In the genomic region with DNA sequence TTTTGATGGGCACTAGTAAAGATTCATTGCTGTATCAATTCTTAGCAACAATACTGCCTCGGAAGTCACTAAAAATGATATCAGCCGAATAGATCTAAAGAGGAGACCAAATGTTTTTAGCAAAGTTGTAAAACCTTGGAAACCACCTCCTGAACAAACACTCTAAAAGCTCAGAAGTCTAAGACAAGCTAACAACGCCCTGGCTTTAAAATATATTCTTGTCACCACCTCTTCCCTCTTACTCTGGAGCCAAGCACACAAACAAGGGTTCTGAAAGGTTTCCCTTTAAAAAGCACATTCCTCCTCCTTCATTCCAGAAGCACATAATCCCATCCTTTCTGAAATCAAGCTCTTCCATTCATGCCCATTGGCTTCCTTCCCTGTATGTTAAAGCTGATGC, we compare ENCODE assay signal across 19 cellular contexts.
DNase-seq lines count a peak whose midpoint lies in the region; ATAC-seq, FAIRE-seq and TF ChIP-seq lines count a peak whose summit lies in the region.
"Had no signal": no experiment of that assay in that cellular context is flagged by ENCODE, and none has a peak within 500 bp of the region (broad histone marks: within the 10 kb centered on the region; RNA-seq: fewer than 3 reads in every experiment).

No MANE protein-coding gene starts in this region.

- H3K4me3 Mint-ChIP-seq in nephron progenitor cell = peak overlapping the region; percentile 11
- H3K4me3 Mint-ChIP-seq: B cell; CD4-positive, alpha-beta T cell; GM23338 had no signal

- DNase-seq in fibroblast of gingiva (ENCODE audit: low read depth) (peak; percentile 26), nephron progenitor cell (no peak), HTR-8/SVneo (ENCODE audit: insufficient read length, low spot score) (no peak), lower leg skin (ENCODE audit: low spot score in 2 of 2) (no peak)
- DNase-seq: C1 segment of cervical spinal cord; CD4-positive, alpha-beta T cell; DMS153; DMS79 treated with DMSO at 0.1 percent for 48 hours; EL; H7 had no signal

- no peak for TF ChIP-seq CTCF in VCaP (conservative IDR thresholded peaks at IDR 0.05)
- TF ChIP-seq CTCF in nephron progenitor cell (IDR thresholded peaks at IDR 0.05) = no peak
- TF ChIP-seq CTCF in lower leg skin (IDR thresholded peaks at IDR 0.05) = no peak

- H3K27ac ChIP-seq in VCaP = peak overlapping the region; percentile 82

- peaks cover 34% of the 10 kb centered on the region for H3K4me1 Mint-ChIP-seq in nephron progenitor cell
- H3K4me1 Mint-ChIP-seq: B cell had no signal

- WGBS in lower leg skin, 2 donors = 25 to 26% methylated on average over 3 of the region's 3 CpGs

- FAIRE-seq in HTR-8/SVneo (lab: Jason Lieb, UNC) = no peak
- FAIRE-seq: A204.1, D721Med, G401.6, GM12891 had no signal

- H3K9me3 Mint-ChIP-seq in nephron progenitor cell = peaks cover 30% of the 10 kb centered on the region
- H3K9me3 Mint-ChIP-seq: GM23338 had no signal

- H3K4me3 ChIP-seq in lower leg skin (ENCODE audit: low read depth, poor library complexity, severe bottlenecking) = no peak overlapping the region
- H3K4me3 ChIP-seq: GM23338 had no signal

- no peak for TF ChIP-seq POLR2A in lower leg skin (IDR thresholded peaks at IDR 0.05)

- no peak for ATAC-seq in GM21447 (IDR thresholded peaks at IDR 0.05; ENCODE audit: unreplicated experiment)
- ATAC-seq in activated CD4-positive, CD25-positive, alpha-beta regulatory T cell treated with anti-CD3 and anti-CD28 coated beads, Interleukin-2, amount 50 U/mL, for 24 hours = no peak
- ATAC-seq: GM23338 had no signal

- peaks cover 4% of the 10 kb centered on the region for H3K27me3 Mint-ChIP-seq in nephron progenitor cell (ENCODE audit: low read depth, poor library complexity)

- H3K36me3 Mint-ChIP-seq in nephron progenitor cell (ENCODE audit: low read depth) = peaks cover 37% of the 10 kb centered on the region

- intact Hi-C loops in lower leg skin (cut with DNase I; ENCODE audit: low total_unique reads) = no loop called here

- peak overlapping the region; percentile 86 for H3K27ac Mint-ChIP-seq in nephron progenitor cell
- H3K27ac Mint-ChIP-seq: B cell; CD4-positive, alpha-beta T cell; GM23338 had no signal
